Comparison of ENCODE assay signal across 15 cellular contexts in the genomic region with DNA sequence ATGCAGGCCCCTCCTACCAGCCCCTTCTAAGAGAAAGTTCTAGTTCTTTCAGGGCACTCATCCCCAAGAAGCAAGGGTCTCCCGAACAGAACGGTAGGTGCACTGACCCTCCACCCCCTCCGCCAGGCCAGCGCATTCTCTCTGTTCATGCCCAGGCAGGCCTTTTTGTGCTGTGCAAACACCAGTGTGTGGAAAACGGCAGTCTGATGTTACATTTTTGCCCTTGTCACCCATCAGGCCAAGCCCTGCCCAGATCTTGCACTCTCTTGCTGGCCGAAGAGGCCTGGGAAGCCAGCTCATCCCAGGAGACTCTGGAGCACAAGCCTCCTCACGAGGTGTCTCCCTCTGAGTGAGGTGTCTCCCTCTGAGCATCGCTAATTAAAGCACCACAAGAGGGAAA. TPM values are rescaled to one million over a fixed set of nuclear protein-coding genes. Genes with fewer than 3 reads are reported as not detected.
DNase-seq lines count a peak whose midpoint lies in the region; ATAC-seq, FAIRE-seq and TF ChIP-seq lines count a peak whose summit lies in the region.
"Had no signal": no experiment of that assay in that cellular context is flagged by ENCODE, and none has a peak within 500 bp of the region (broad histone marks: within the 10 kb centered on the region; RNA-seq: fewer than 3 reads in every experiment).

No MANE protein-coding gene starts in this region.

- no peaks in the 10 kb centered on the region for H3K9me3 ChIP-seq in tibial nerve

- no peak for TF ChIP-seq POLR2A in tibial nerve (IDR thresholded peaks at IDR 0.05)

- CTCF ChIA-PET in activated CD8-positive, alpha-beta T cell treated with anti-CD3 and anti-CD28 coated beads for 36 hours (lab: Charles Lee) = no interaction called here
- CTCF ChIA-PET in activated CD8-positive, alpha-beta T cell treated with anti-CD3 and anti-CD28 coated beads, Interleukin-2, amount 10 ng/mL, durations not matched to agents 7 days and 5 days (lab: Charles Lee) = no interaction called here

- no peak for TF ChIP-seq CTCF in activated CD8-positive, alpha-beta T cell treated with anti-CD3 and anti-CD28 coated beads for 36 hours (IDR thresholded peaks at IDR 0.05)
- TF ChIP-seq CTCF in bronchial epithelial cell (IDR thresholded peaks at IDR 0.05; ENCODE audit: insufficient read depth, low read length, severe bottlenecking) (no peak), mesothelial cell of epicardium (IDR thresholded peaks at IDR 0.05; ENCODE audit: unreplicated experiment) (no peak), tibial nerve (IDR thresholded peaks at IDR 0.05) (no peak)

- peaks cover 4 to 97% (median 65%) of the 10 kb centered on the region in 4 donors for H3K4me1 ChIP-seq in tibial nerve

- peaks cover 1% of the 10 kb centered on the region for H3K36me3 ChIP-seq in bronchial epithelial cell (ENCODE audit: control insufficient read depth, insufficient read depth, low read length)
- no peaks in the 10 kb centered on the region for H3K36me3 ChIP-seq in tibial nerve

- TF ChIP-seq EP300 in tibial nerve (IDR thresholded peaks at IDR 0.05) = no peak

- intact Hi-C loops in activated CD8-positive, alpha-beta T cell treated with anti-CD3 and anti-CD28 coated beads for 36 hours (cut with micrococcal nuclease) = no loop called here

- ATAC-seq in activated CD8-positive, alpha-beta T cell treated with anti-CD3 and anti-CD28 coated beads for 36 hours = no peak
- ATAC-seq in activated CD8-positive, alpha-beta T cell treated with anti-CD3 and anti-CD28 coated beads, Interleukin-2, amount 10 ng/mL, durations not matched to agents 7 days and 5 days = no peak
- ATAC-seq: GM12878, HCT116 had no signal

- FAIRE-seq in bronchial epithelial cell (lab: Jason Lieb, UNC) = no peak
- FAIRE-seq: GM12878, urothelium cell line had no signal

- H3K36me3 Mint-ChIP-seq in activated CD8-positive, alpha-beta T cell treated with anti-CD3 and anti-CD28 coated beads for 36 hours (ENCODE audit: low read depth) = no peaks in the 10 kb centered on the region
- peaks cover 9% of the 10 kb centered on the region for H3K36me3 Mint-ChIP-seq in activated CD8-positive, alpha-beta T cell treated with anti-CD3 and anti-CD28 coated beads, Interleukin-2, amount 10 ng/mL, durations not matched to agents 7 days and 5 days (ENCODE audit: low read depth)
- peaks cover 2% of the 10 kb centered on the region for H3K36me3 Mint-ChIP-seq in mesothelial cell of epicardium

- peak overlapping the region in 3 of 4 donors; percentile 70 to 93 (median 92) for H3K27ac ChIP-seq in tibial nerve

- no peaks in the 10 kb centered on the region for H3K27me3 ChIP-seq in bronchial epithelial cell (ENCODE audit: control insufficient read depth, insufficient read depth, low read length)
- no peaks in the 10 kb centered on the region for H3K27me3 ChIP-seq in tibial nerve

- peaks cover 15% of the 10 kb centered on the region for H3K4me1 Mint-ChIP-seq in activated CD8-positive, alpha-beta T cell treated with anti-CD3 and anti-CD28 coated beads for 36 hours (ENCODE audit: low read depth)
- H3K4me1 Mint-ChIP-seq in activated CD8-positive, alpha-beta T cell treated with anti-CD3 and anti-CD28 coated beads, Interleukin-2, amount 10 ng/mL, durations not matched to agents 7 days and 5 days (ENCODE audit: low read depth) = peaks cover 16% of the 10 kb centered on the region
- peaks cover 56% of the 10 kb centered on the region for H3K4me1 Mint-ChIP-seq in mesothelial cell of epicardium

- no peaks in the 10 kb centered on the region for H3K27me3 Mint-ChIP-seq in activated CD8-positive, alpha-beta T cell treated with anti-CD3 and anti-CD28 coated beads for 36 hours
- H3K27me3 Mint-ChIP-seq in activated CD8-positive, alpha-beta T cell treated with anti-CD3 and anti-CD28 coated beads, Interleukin-2, amount 10 ng/mL, durations not matched to agents 7 days and 5 days (ENCODE audit: low read depth) = no peaks in the 10 kb centered on the region
- no peaks in the 10 kb centered on the region for H3K27me3 Mint-ChIP-seq in mesothelial cell of epicardium (ENCODE audit: low read depth)

- POLR2A ChIA-PET in activated CD8-positive, alpha-beta T cell treated with anti-CD3 and anti-CD28 coated beads for 36 hours (lab: Charles Lee) = no interaction called here
- POLR2A ChIA-PET in activated CD8-positive, alpha-beta T cell treated with anti-CD3 and anti-CD28 coated beads, Interleukin-2, amount 10 ng/mL, durations not matched to agents 7 days and 5 days (lab: Charles Lee) = no interaction called here

- WGBS in tibial nerve, 2 donors = 78 to 83% methylated on average over 8 of the region's 8 CpGs

- H3K27ac Mint-ChIP-seq in activated CD8-positive, alpha-beta T cell treated with anti-CD3 and anti-CD28 coated beads for 36 hours = peak overlapping the region; percentile 46
- no peak overlapping the region for H3K27ac Mint-ChIP-seq in activated CD8-positive, alpha-beta T cell treated with anti-CD3 and anti-CD28 coated beads, Interleukin-2, amount 10 ng/mL, durations not matched to agents 7 days and 5 days
- peak overlapping the region; percentile 93 for H3K27ac Mint-ChIP-seq in mesothelial cell of epicardium

- H3K4me3 ChIP-seq in bronchial epithelial cell (ENCODE audit: low read depth, low read length) = no peak overlapping the region
- H3K4me3 ChIP-seq in tibial nerve = no peak overlapping the region
- H3K4me3 ChIP-seq: GM12878 had no signal

- H3K4me3 Mint-ChIP-seq in activated CD8-positive, alpha-beta T cell treated with anti-CD3 and anti-CD28 coated beads for 36 hours = no peak overlapping the region
- no peak overlapping the region for H3K4me3 Mint-ChIP-seq in activated CD8-positive, alpha-beta T cell treated with anti-CD3 and anti-CD28 coated beads, Interleukin-2, amount 10 ng/mL, durations not matched to agents 7 days and 5 days
- no peak overlapping the region for H3K4me3 Mint-ChIP-seq in mesothelial cell of epicardium

- no peak for DNase-seq in activated CD8-positive, alpha-beta T cell treated with anti-CD3 and anti-CD28 coated beads for 36 hours
- no peak for DNase-seq in activated CD8-positive, alpha-beta T cell treated with anti-CD3 and anti-CD28 coated beads, Interleukin-2, amount 10 ng/mL, durations not matched to agents 7 days and 5 days
- DNase-seq in bronchial epithelial cell (ENCODE audit: low read depth) (peak; percentile 70), mesothelial cell of epicardium (ENCODE audit: low spot score in 2 of 2, unreplicated experiment in 2 of 2) (no peak), tibial nerve (ENCODE audit: low spot score in 2 of 2) (no peak), mesenteric fat pad (ENCODE audit: low spot score) (no peak), AG20443 (ENCODE audit: low spot score) (no peak), epidermal melanocyte (ENCODE audit: insufficient read length, low spot score) (no peak)
- DNase-seq: activated CD4-positive, alpha-beta T cell treated with anti-CD3 and anti-CD28 coated beads, Interleukin-2, amount 50 U/mL, for 1 hour; activated naive CD4-positive, alpha-beta T cell treated with Interleukin-2 at 50 U/mL for 16 hours; effector CD4-positive, alpha-beta T cell; SW 1271 had no signal

- H3K9me3 Mint-ChIP-seq in activated CD8-positive, alpha-beta T cell treated with anti-CD3 and anti-CD28 coated beads for 36 hours = no peaks in the 10 kb centered on the region
- H3K9me3 Mint-ChIP-seq in activated CD8-positive, alpha-beta T cell treated with anti-CD3 and anti-CD28 coated beads, Interleukin-2, amount 10 ng/mL, durations not matched to agents 7 days and 5 days (ENCODE audit: insufficient read depth) = no peaks in the 10 kb centered on the region
- H3K9me3 Mint-ChIP-seq in mesothelial cell of epicardium = no peaks in the 10 kb centered on the region

RNA-seq across cellular contexts. Expression of gene MTSS2, which starts 16.1 kb away (rescaled TPM):
- total RNA-seq in activated CD8-positive, alpha-beta T cell treated with anti-CD3 and anti-CD28 coated beads for 36 hours = 1 to 10 TPM; 4.4 to 4.6 TPM
- 1 to 10 TPM; 5.7 to 6.0 TPM for total RNA-seq in activated CD8-positive, alpha-beta T cell treated with anti-CD3 and anti-CD28 coated beads, Interleukin-2, amount 10 ng/mL, durations not matched to agents 7 days and 5 days
- total RNA-seq in bronchial epithelial cell (20.0 and 42.6 TPM in 2 replicates), mesothelial cell of epicardium (100 to 104 TPM (median 102 TPM) in 3 replicates), tibial nerve (10 to 100 TPM; 24.1 to 40.6 (median 35.4) TPM), mesenteric fat pad (50.3 TPM)

RNA-seq across cellular contexts. Expression of gene IL34, which starts 55.6 kb away (rescaled TPM):
- total RNA-seq in activated CD8-positive, alpha-beta T cell treated with anti-CD3 and anti-CD28 coated beads for 36 hours = not detected
- under 1 TPM; 0.13 to 0.42 TPM for total RNA-seq in activated CD8-positive, alpha-beta T cell treated with anti-CD3 and anti-CD28 coated beads, Interleukin-2, amount 10 ng/mL, durations not matched to agents 7 days and 5 days
- 0.26 and 2.0 TPM in 2 replicates for total RNA-seq in bronchial epithelial cell
- total RNA-seq in mesothelial cell of epicardium = 1.3 to 2.1 TPM (median 1.4 TPM) in 3 replicates
- total RNA-seq in tibial nerve = 10 to 100 TPM; 49.6 to 89.4 (median 60.9) TPM
- total RNA-seq in mesenteric fat pad = 2.4 TPM
- total RNA-seq: GM12878 had no signal

Comparison
In these comparisons a context has a peak if more than half of its experiments do, and no peak if none do; other contexts are left out.
1. RNA of gene IL34, which starts 55.6 kb away (total RNA-seq): 49.6 to 89.4 TPM in tibial nerve; 2.4 TPM in mesenteric fat pad (single experiment), 1.3 to 2.1 TPM in mesothelial cell of epicardium, 0.13 to 0.42 TPM in activated CD8-positive, alpha-beta T cell treated with anti-CD3 and anti-CD28 coated beads, Interleukin-2, amount 10 ng/mL, durations not matched to agents 7 days and 5 days, 0.26 to 2.0 TPM in bronchial epithelial cell and not detected in activated CD8-positive, alpha-beta T cell treated with anti-CD3 and anti-CD28 coated beads for 36 hours; every median in the first group is over 10 times any median in the second.